In genomic region chr2:191014653-191015020, GRCh38 we compare ENCODE assay signal across 8 cellular contexts.
A peak's percentile ranks its signal among the peaks of the same experiment; 100 is the strongest.
DNase-seq lines count a peak whose midpoint lies in the region; ATAC-seq and TF ChIP-seq lines count a peak whose summit lies in the region.

No MANE protein-coding gene starts in this region.

- H3K4me1 ChIP-seq in NT2/D1 (ENCODE audit: insufficient read depth, insufficient read length), result no peaks in the 10 kb centered on the region

- H3K27ac ChIP-seq in substantia nigra (ENCODE audit: low read depth, low read length, poor library complexity, severe bottlenecking), result peak overlapping the region; percentile 94

- peaks cover 38% of the 10 kb centered on the region for H3K27me3 ChIP-seq in NT2/D1 (ENCODE audit: insufficient read depth, insufficient read length)

- DNase-seq in NCI-H146 (lab: John Stamatoyannopoulos, UW) (peak; percentile 18), NCI-H146 treated with DMSO at 0.1 percent for 48 hours (lab: John Stamatoyannopoulos, UW; ENCODE audit: unreplicated experiment) (no peak), NT2/D1 (ENCODE audit: low read depth, low spot score) (no peak), foreskin fibroblast (no peak), substantia nigra (lab: John Stamatoyannopoulos, UW) (no peak), dedifferentiated amniotic fluid mesenchymal stem cell (ENCODE audit: extremely low spot score) (no peak), NCI-H2227 (lab: John Stamatoyannopoulos, UW; ENCODE audit: unreplicated experiment) (no peak)

- H3K36me3 ChIP-seq in NT2/D1 (ENCODE audit: insufficient read depth, insufficient read length, low read length), result peaks cover 16% of the 10 kb centered on the region

- ATAC-seq in GM21367 (IDR thresholded peaks at IDR 0.05; ENCODE audit: unreplicated experiment), result no peak

- H3K9me3 ChIP-seq in NT2/D1 (ENCODE audit: insufficient read depth, low read length), result peaks cover 11% of the 10 kb centered on the region; the same call in 1 of the 2 replicates

- peak overlapping the region; percentile 86 for H3K4me3 ChIP-seq in NT2/D1 (ENCODE audit: insufficient read length, low read depth)
- peak overlapping the region; percentile 78 to 95 for H3K4me3 ChIP-seq in foreskin fibroblast (ENCODE audit: low read depth in 1 of 2, low read length in 2 of 2)

- no peak for TF ChIP-seq CTCF in foreskin fibroblast (IDR thresholded peaks at IDR 0.05; ENCODE audit: low read depth, low read length)

- peak overlapping the region; percentile 34 for H3K9ac ChIP-seq in NT2/D1 (ENCODE audit: insufficient read length, low read depth)
